Comparison of ENCODE assay signal across 16 cellular contexts in genomic region chr10:64159910-64160872, GRCh38.
"Had no signal": no experiment of that assay in that cellular context is flagged by ENCODE, and none has a peak within 500 bp of the region (broad histone marks: within the 10 kb centered on the region; RNA-seq: fewer than 3 reads in every experiment).

No MANE protein-coding gene starts in this region.

- H3K4me1 ChIP-seq: left ventricle myocardium inferior, sigmoid colon, thyroid gland, upper lobe of right lung had no signal

- DNase-seq: cerebellar nuclear complex; effector memory CD8-positive, alpha-beta T cell; foreskin melanocyte; heart left ventricle; left ventricle myocardium inferior; naive thymus-derived CD4-positive, alpha-beta T cell; nephron progenitor cell; posterior cingulate gyrus; sigmoid colon; stimulated activated naive CD4-positive, alpha-beta T cell; thyroid gland; upper lobe of right lung had no signal

- H3K4me3 ChIP-seq: heart left ventricle, left ventricle myocardium inferior, lung, sigmoid colon, skin epidermis, thyroid gland, upper lobe of right lung had no signal

- ATAC-seq: effector memory CD8-positive, alpha-beta T cell; naive thymus-derived CD4-positive, alpha-beta T cell; upper lobe of right lung had no signal

- H3K27ac ChIP-seq: heart left ventricle, left ventricle myocardium inferior, neutrophil, sigmoid colon, skin epidermis, thyroid gland, upper lobe of right lung had no signal

- H3K36me3 ChIP-seq: heart left ventricle, left ventricle myocardium inferior, neutrophil, sigmoid colon, thyroid gland, upper lobe of right lung had no signal

- H3K36me3 Mint-ChIP-seq: naive thymus-derived CD4-positive, alpha-beta T cell had no signal

- H3K4me1 Mint-ChIP-seq: naive thymus-derived CD4-positive, alpha-beta T cell; nephron progenitor cell had no signal

- H3K9me3 Mint-ChIP-seq: dendritic cell treated with granulocyte-macrophage colony-stimulating factor and Interleukin-4, amounts not matched to agents 40 ng/mL and 50 ng/mL, for 4 days; nephron progenitor cell had no signal

- H3K4me3 Mint-ChIP-seq: dendritic cell treated with granulocyte-macrophage colony-stimulating factor and Interleukin-4, amounts not matched to agents 40 ng/mL and 50 ng/mL, for 4 days; effector memory CD8-positive, alpha-beta T cell; naive thymus-derived CD4-positive, alpha-beta T cell; nephron progenitor cell had no signal

- H3K27me3 Mint-ChIP-seq: effector memory CD8-positive, alpha-beta T cell had no signal

- H3K27me3 ChIP-seq: heart left ventricle, neutrophil, sigmoid colon, thyroid gland, upper lobe of right lung had no signal

- H3K9me3 ChIP-seq: neutrophil, sigmoid colon, thyroid gland, upper lobe of right lung had no signal

- H3K27ac Mint-ChIP-seq: dendritic cell treated with granulocyte-macrophage colony-stimulating factor and Interleukin-4, amounts not matched to agents 40 ng/mL and 50 ng/mL, for 4 days; effector memory CD8-positive, alpha-beta T cell; naive thymus-derived CD4-positive, alpha-beta T cell; nephron progenitor cell had no signal
